In genomic region chr10:79435271-79436065, GRCh38 we compare ENCODE assay signal across 11 cellular contexts. TPM values are rescaled to one million over a fixed set of nuclear protein-coding genes. Genes with fewer than 3 reads are reported as not detected.
DNase-seq lines count a peak whose midpoint lies in the region; ATAC-seq and TF ChIP-seq lines count a peak whose summit lies in the region.
"Had no signal": no experiment of that assay in that cellular context is flagged by ENCODE, and none has a peak within 500 bp of the region (broad histone marks: within the 10 kb centered on the region; RNA-seq: fewer than 3 reads in every experiment).

No MANE protein-coding gene starts in this region.

- WGBS in ovary, 3 donors, result 18 to 26% (median 19%) methylated on average over 14 to 15 of the region's 15 CpGs

- no peaks in the 10 kb centered on the region for H3K36me3 Mint-ChIP-seq in activated T-helper 17 cell treated with anti-CD3 and anti-CD28 coated beads, Interleukin-2, amount 50 U/mL, for 72 hours (ENCODE audit: low read depth)
- H3K36me3 Mint-ChIP-seq in activated T-helper 1 cell treated with anti-CD3 and anti-CD28 coated beads, Interleukin-12 subunit alpha, Interleukin-12 subunit beta, Interleukin-2, Interleukin-4 antibody, amounts not matched to agents 30 ng/mL and 10 ng/mL and 1 ng/mL, durations not matched to agents 14 hours and 24 hours and 36 hours (ENCODE audit: low read depth), result no peaks in the 10 kb centered on the region
- peaks cover 62 to 71% of the 10 kb centered on the region in 2 donors for H3K36me3 Mint-ChIP-seq in CD14-positive monocyte

- H3K36me3 ChIP-seq in ovary, result no peaks in the 10 kb centered on the region

- peak overlapping the region; percentile 97 for H3K27ac ChIP-seq in AG04450 (ENCODE audit: low read depth, low read length)
- peak overlapping the region; percentile 88 to 95 for H3K27ac ChIP-seq in ovary

- no peaks in the 10 kb centered on the region for H3K9me3 ChIP-seq in AG04450 (ENCODE audit: control insufficient read depth, insufficient read depth, low read length)
- no peaks in the 10 kb centered on the region for H3K9me3 ChIP-seq in ovary

- TF ChIP-seq CTCF in AG04450 (IDR thresholded peaks at IDR 0.05; ENCODE audit: low read depth, low read length), result no peak
- no peak for TF ChIP-seq CTCF in ovary (IDR thresholded peaks at IDR 0.05)
- no peak for TF ChIP-seq CTCF in CD14-positive monocyte (IDR thresholded peaks at IDR 0.05)

- POLR2A ChIA-PET in AG04450 (lab: Yijun Ruan, JAX), result interaction anchor here (1.0 to 1.2 kb wide), 3 partner anchors 9 to 53 kb away, joined by 3 to 6 read pairs (median 4); no protein-coding TSS in a partner anchor

- ATAC-seq in activated T-helper 17 cell treated with anti-CD3 and anti-CD28 coated beads, Interleukin-2, amount 50 U/mL, for 72 hours (replicated peaks), result no peak
- ATAC-seq in Right ventricle myocardium superior (ENCODE audit: poor library complexity), result peak; percentile 69

- H3K4me3 ChIP-seq in AG04450 (ENCODE audit: low read depth, low read length) (peak overlapping the region; percentile 25), ovary (peak overlapping the region; percentile 40)

- H3K4me3 Mint-ChIP-seq in activated T-helper 17 cell treated with anti-CD3 and anti-CD28 coated beads, Interleukin-2, amount 50 U/mL, for 72 hours, result peak overlapping the region; percentile 78
- H3K4me3 Mint-ChIP-seq in activated T-helper 1 cell treated with anti-CD3 and anti-CD28 coated beads, Interleukin-12 subunit alpha, Interleukin-12 subunit beta, Interleukin-2, Interleukin-4 antibody, amounts not matched to agents 30 ng/mL and 10 ng/mL and 1 ng/mL, durations not matched to agents 14 hours and 24 hours and 36 hours, result no peak overlapping the region
- H3K4me3 Mint-ChIP-seq in CD14-positive monocyte, result no peak overlapping the region
- H3K4me3 Mint-ChIP-seq: IgD-negative memory B cell had no signal

- no peaks in the 10 kb centered on the region for H3K27me3 Mint-ChIP-seq in activated T-helper 17 cell treated with anti-CD3 and anti-CD28 coated beads, Interleukin-2, amount 50 U/mL, for 72 hours
- peaks cover 7% of the 10 kb centered on the region for H3K27me3 Mint-ChIP-seq in activated T-helper 1 cell treated with anti-CD3 and anti-CD28 coated beads, Interleukin-12 subunit alpha, Interleukin-12 subunit beta, Interleukin-2, Interleukin-4 antibody, amounts not matched to agents 30 ng/mL and 10 ng/mL and 1 ng/mL, durations not matched to agents 14 hours and 24 hours and 36 hours (ENCODE audit: insufficient read depth)
- H3K27me3 Mint-ChIP-seq in CD14-positive monocyte (ENCODE audit: low read depth in 3 of 3), result peaks cover 5 to 19% (median 10%) of the 10 kb centered on the region in 3 donors
- H3K27me3 Mint-ChIP-seq: IgD-negative memory B cell had no signal

- DNase-seq in AG04450 (ENCODE audit: low read depth, low spot score), result no peak
- peak; percentile 66 for DNase-seq in Right ventricle myocardium superior
- peak; percentile 73 to 82 (median 78) for DNase-seq in ovary
- no peak for DNase-seq in DMS153 treated with DMSO at 0.1 percent for 48 hours (lab: John Stamatoyannopoulos, UW; ENCODE audit: unreplicated experiment)
- no peak for DNase-seq in activated T-helper 1 cell treated with anti-CD3 and anti-CD28 coated beads, Interleukin-12 subunit alpha, Interleukin-12 subunit beta, Interleukin-2, Interleukin-4 antibody, amounts not matched to agents 30 ng/mL and 10 ng/mL and 1 ng/mL, durations not matched to agents 14 hours and 24 hours and 36 hours (ENCODE audit: low spot score)
- DNase-seq in CD14-positive monocyte (ENCODE audit: low spot score), result no peak
- DNase-seq in HuH-7.5 (ENCODE audit: low spot score), result no peak
- DNase-seq: NCI-H69; stimulated activated CD4-positive, alpha-beta T cell treated with anti-CD3 and anti-CD28 coated beads, Interleukin-4, amount 100 ng/mL, for 1 hour had no signal

- H3K4me1 ChIP-seq in ovary (ENCODE audit: insufficient read depth), result peaks cover 66% of the 10 kb centered on the region

- TF ChIP-seq EP300 in ovary (IDR thresholded peaks at IDR 0.05), result no peak

- H3K27ac Mint-ChIP-seq in activated T-helper 17 cell treated with anti-CD3 and anti-CD28 coated beads, Interleukin-2, amount 50 U/mL, for 72 hours, result peak overlapping the region; percentile 97
- no peak overlapping the region for H3K27ac Mint-ChIP-seq in activated T-helper 1 cell treated with anti-CD3 and anti-CD28 coated beads, Interleukin-12 subunit alpha, Interleukin-12 subunit beta, Interleukin-2, Interleukin-4 antibody, amounts not matched to agents 30 ng/mL and 10 ng/mL and 1 ng/mL, durations not matched to agents 14 hours and 24 hours and 36 hours
- H3K27ac Mint-ChIP-seq in CD14-positive monocyte, result peak overlapping the region in 3 of 7 donors; percentile 46 to 63 (median 49)

- H3K27me3 ChIP-seq in AG04450 (ENCODE audit: control insufficient read depth, insufficient read depth, low read length) (no peaks in the 10 kb centered on the region), ovary (no peaks in the 10 kb centered on the region)

- H3K4me1 Mint-ChIP-seq in activated T-helper 17 cell treated with anti-CD3 and anti-CD28 coated beads, Interleukin-2, amount 50 U/mL, for 72 hours, result peaks cover 9% of the 10 kb centered on the region
- peaks cover 11% of the 10 kb centered on the region for H3K4me1 Mint-ChIP-seq in activated T-helper 1 cell treated with anti-CD3 and anti-CD28 coated beads, Interleukin-12 subunit alpha, Interleukin-12 subunit beta, Interleukin-2, Interleukin-4 antibody, amounts not matched to agents 30 ng/mL and 10 ng/mL and 1 ng/mL, durations not matched to agents 14 hours and 24 hours and 36 hours (ENCODE audit: low read depth)
- H3K4me1 Mint-ChIP-seq in CD14-positive monocyte, result peaks cover 25% of the 10 kb centered on the region
- H3K4me1 Mint-ChIP-seq: IgD-negative memory B cell had no signal

- intact Hi-C loops in Right ventricle myocardium superior (cut with DNase I) (no loop called here), ovary (cut with DNase I) (no loop called here), CD14-positive monocyte (cut with micrococcal nuclease) (no loop called here)
- intact Hi-C loops in activated T-helper 1 cell treated with anti-CD3 and anti-CD28 coated beads, Interleukin-12 subunit alpha, Interleukin-12 subunit beta, Interleukin-2, Interleukin-4 antibody, amounts not matched to agents 30 ng/mL and 10 ng/mL and 1 ng/mL, durations not matched to agents 14 hours and 24 hours and 36 hours (cut with micrococcal nuclease), result no loop called here

- TF ChIP-seq POLR2A in ovary (IDR thresholded peaks at IDR 0.05), result no peak

- CTCF ChIA-PET in AG04450 (lab: Charles Lee), result interaction anchor here (1.2 kb wide), 1 partner anchor 62 kb away, joined by 4 read pairs; no protein-coding TSS in a partner anchor

- H3K9me3 Mint-ChIP-seq in activated T-helper 17 cell treated with anti-CD3 and anti-CD28 coated beads, Interleukin-2, amount 50 U/mL, for 72 hours, result no peaks in the 10 kb centered on the region
- no peaks in the 10 kb centered on the region for H3K9me3 Mint-ChIP-seq in activated T-helper 1 cell treated with anti-CD3 and anti-CD28 coated beads, Interleukin-12 subunit alpha, Interleukin-12 subunit beta, Interleukin-2, Interleukin-4 antibody, amounts not matched to agents 30 ng/mL and 10 ng/mL and 1 ng/mL, durations not matched to agents 14 hours and 24 hours and 36 hours
- H3K9me3 Mint-ChIP-seq in CD14-positive monocyte, result peaks cover 0 to 2% (median 0%) of the 10 kb centered on the region in 7 donors
- H3K9me3 Mint-ChIP-seq: IgD-negative memory B cell had no signal

RNA-seq across cellular contexts. Expression of gene ZCCHC24, which starts 10.0 kb away (rescaled TPM):
- 37.4 and 46.0 TPM in 2 replicates for polyA plus RNA-seq in AG04450 (2011; rRNA removed)
- polyA minus RNA-seq in AG04450 (2011; rRNA and poly(A)+ RNA removed), result 53.8 and 66.8 TPM in 2 replicates
- total RNA-seq in activated T-helper 17 cell treated with anti-CD3 and anti-CD28 coated beads, Interleukin-2, amount 50 U/mL, for 72 hours, result 1 to 10 TPM; 1.3 to 2.6 TPM
- total RNA-seq in Right ventricle myocardium superior, result 53.3 TPM
- total RNA-seq in ovary, result 10 to 100 TPM; 21.6 to 92.1 (median 72.0) TPM
- 10 to 100 TPM; 33.5 to 35.9 TPM for polyA plus RNA-seq in ovary
- total RNA-seq in activated T-helper 1 cell treated with anti-CD3 and anti-CD28 coated beads, Interleukin-12 subunit alpha, Interleukin-12 subunit beta, Interleukin-2, Interleukin-4 antibody, amounts not matched to agents 30 ng/mL and 10 ng/mL and 1 ng/mL, durations not matched to agents 14 hours and 24 hours and 36 hours, result 0.52 and 0.59 TPM in 2 replicates
- 1 to 10 TPM; 4.0 to 5.0 TPM for polyA plus RNA-seq in CD14-positive monocyte

Comparison
In these comparisons a context has a peak if more than half of its experiments do, and no peak if none do; other contexts are left out.
1. DNase-seq: peak in Right ventricle myocardium superior (single experiment) and ovary (5 of 5); none in AG04450 (single experiment), DMS153 treated with DMSO at 0.1 percent for 48 hours (single experiment), activated T-helper 1 cell treated with anti-CD3 and anti-CD28 coated beads, Interleukin-12 subunit alpha, Interleukin-12 subunit beta, Interleukin-2, Interleukin-4 antibody, amounts not matched to agents 30 ng/mL and 10 ng/mL and 1 ng/mL, durations not matched to agents 14 hours and 24 hours and 36 hours (single experiment), CD14-positive monocyte (single experiment) and HuH-7.5 (single experiment).
2. RNA of gene ZCCHC24, which starts 10.0 kb away (total RNA-seq): 21.6 to 92.1 TPM in ovary and 53.3 TPM in Right ventricle myocardium superior (single experiment); 1.3 to 2.6 TPM in activated T-helper 17 cell treated with anti-CD3 and anti-CD28 coated beads, Interleukin-2, amount 50 U/mL, for 72 hours and 0.52 to 0.59 TPM in activated T-helper 1 cell treated with anti-CD3 and anti-CD28 coated beads, Interleukin-12 subunit alpha, Interleukin-12 subunit beta, Interleukin-2, Interleukin-4 antibody, amounts not matched to agents 30 ng/mL and 10 ng/mL and 1 ng/mL, durations not matched to agents 14 hours and 24 hours and 36 hours; every median in the first group is over 4 times any median in the second.